22 cellular contexts compared by ENCODE assay signal in the genomic region with DNA sequence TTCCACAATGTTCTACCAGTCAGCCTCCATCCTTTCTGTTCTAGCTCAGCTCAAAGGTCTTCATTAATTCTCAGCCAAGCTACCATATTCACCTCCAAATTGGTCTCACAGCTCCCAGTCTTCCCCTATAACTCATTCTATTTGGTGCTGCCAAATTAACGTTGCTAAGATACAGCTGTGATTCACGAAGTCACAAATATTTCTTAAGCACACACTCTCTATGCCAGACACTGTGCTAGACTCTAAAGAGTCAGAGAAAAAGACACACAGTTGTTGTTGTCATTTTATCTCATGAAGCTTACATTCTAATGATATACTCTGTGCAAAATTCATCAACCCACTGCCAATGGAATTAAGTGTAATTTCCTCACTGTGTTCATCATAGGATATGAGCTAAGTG.
DNase-seq lines count a peak whose midpoint lies in the region; ATAC-seq, FAIRE-seq and TF ChIP-seq lines count a peak whose summit lies in the region.
"Had no signal": no experiment of that assay in that cellular context is flagged by ENCODE, and none has a peak within 500 bp of the region (broad histone marks: within the 10 kb centered on the region; RNA-seq: fewer than 3 reads in every experiment).

No MANE protein-coding gene starts in this region.

- H3K27ac ChIP-seq in PC-3 (ENCODE audit: low read length) (no peak overlapping the region), mesenchymal stem cell (ENCODE audit: low read length, poor library complexity, severe bottlenecking) (no peak overlapping the region), kidney (ENCODE audit: low read depth in 2 of 2, low read length in 2 of 2) (no peak overlapping the region)
- H3K27ac ChIP-seq: C4-2B, neutrophil, suprapubic skin had no signal

- DNase-seq in EH (ENCODE audit: low read depth), result peak; percentile 70
- DNase-seq in PC-3, result peak; percentile 40
- DNase-seq in cardiac fibroblast (ENCODE audit: low read depth in 2 of 2), result peak; percentile 83 to 85
- DNase-seq in mesenchymal stem cell, result no peak
- DNase-seq in kidney, result no peak
- DNase-seq in GM19239 (ENCODE audit: insufficient read length, low spot score), result no peak
- DNase-seq in glutamatergic neuron, result no peak
- DNase-seq: activated CD4-positive, CD25-positive, alpha-beta regulatory T cell; activated CD8-positive, alpha-beta memory T cell treated with anti-CD3 and anti-CD28 coated beads, Interleukin-2, amount 50 U/mL, for 4 hours; DMS53; effector memory CD4-positive, alpha-beta T cell; immature natural killer cell; MG63; midbrain; stimulated activated CD4-positive, alpha-beta T cell treated with anti-CD3 and anti-CD28 coated beads, Interleukin-2, amount 100 ng/mL, for 24 hours had no signal

- peaks cover 2% of the 10 kb centered on the region for H3K9me3 Mint-ChIP-seq in glutamatergic neuron (ENCODE audit: unreplicated experiment)
- H3K9me3 Mint-ChIP-seq: GM23338; immature natural killer cell; T-helper 1 cell treated with Interleukin-12 subunit alpha and Interleukin-12 subunit beta and Interleukin-4 antibody, amounts not matched to agents 30 μg/mL and 1 μg/mL, for 36 hours had no signal

- CTCF ChIA-PET in PC-3 (lab: Charles Lee), result interaction anchor here (0.7 kb wide), 1 partner anchor 17 kb away, joined by 3 read pairs; no protein-coding TSS in a partner anchor

- H3K4me3 ChIP-seq in PC-3 (ENCODE audit: low read length) (no peak overlapping the region), cardiac fibroblast (replicated peaks in 1 of 2; ENCODE audit: low read depth in 2 of 2, low read length in 2 of 2) (no peak overlapping the region), mesenchymal stem cell (ENCODE audit: insufficient read depth in 1 of 2, low read depth in 1 of 2, low read length in 2 of 2) (no peak overlapping the region), kidney (ENCODE audit: low read length in 2 of 2) (no peak overlapping the region)
- H3K4me3 ChIP-seq: GM23338, MG63, suprapubic skin had no signal

- no peak overlapping the region for H2BK120ac ChIP-seq in mesenchymal stem cell (ENCODE audit: low read depth, low read length)

- intact Hi-C loops in PC-3 (cut with micrococcal nuclease), result no loop called here
- intact Hi-C loops in kidney (cut with DNase I), result no loop called here

- H3K4me1 ChIP-seq in PC-3 (ENCODE audit: insufficient read depth, low read length) (peaks cover 19% of the 10 kb centered on the region), mesenchymal stem cell (ENCODE audit: control insufficient read depth, insufficient read depth, low read depth, low read length) (peaks cover 1% of the 10 kb centered on the region), kidney (ENCODE audit: control insufficient read depth in 1 of 2, insufficient read depth in 1 of 2, low read depth in 1 of 2, low read length in 2 of 2) (no peaks in the 10 kb centered on the region)
- H3K4me1 ChIP-seq: suprapubic skin had no signal

- H3K4me3 Mint-ChIP-seq in glutamatergic neuron (ENCODE audit: unreplicated experiment), result no peak overlapping the region
- H3K4me3 Mint-ChIP-seq: GM23338; immature natural killer cell; T-helper 1 cell treated with Interleukin-12 subunit alpha and Interleukin-12 subunit beta and Interleukin-4 antibody, amounts not matched to agents 30 μg/mL and 1 μg/mL, for 36 hours had no signal

- FAIRE-seq in kidney (lab: Jason Lieb, UNC), result no peak
- no peak for FAIRE-seq in GM19239 (lab: Jason Lieb, UNC)

- no peak overlapping the region for H3K27ac Mint-ChIP-seq in glutamatergic neuron (ENCODE audit: unreplicated experiment)
- H3K27ac Mint-ChIP-seq: GM23338; immature natural killer cell; T-helper 1 cell treated with Interleukin-12 subunit alpha and Interleukin-12 subunit beta and Interleukin-4 antibody, amounts not matched to agents 30 μg/mL and 1 μg/mL, for 36 hours had no signal

- H2BK5ac ChIP-seq in mesenchymal stem cell (ENCODE audit: low read depth, low read length, poor library complexity, severe bottlenecking), result no peak overlapping the region

- H3K9ac ChIP-seq in PC-3 (ENCODE audit: low read length) (no peak overlapping the region), mesenchymal stem cell (ENCODE audit: low read length) (peak overlapping the region; percentile 14), kidney (ENCODE audit: low read length in 2 of 2) (no peak overlapping the region)

- H3K4ac ChIP-seq in mesenchymal stem cell (ENCODE audit: low read depth in 1 of 2, low read length in 2 of 2), result no peak overlapping the region

- H3K36me3 ChIP-seq in PC-3 (ENCODE audit: low read depth, low read length), result no peaks in the 10 kb centered on the region
- H3K36me3 ChIP-seq in mesenchymal stem cell (ENCODE audit: control insufficient read depth in 1 of 2, insufficient read depth in 2 of 2, low read depth in 1 of 2, low read length in 2 of 2), result no peaks in the 10 kb centered on the region
- no peaks in the 10 kb centered on the region for H3K36me3 ChIP-seq in kidney (ENCODE audit: control insufficient read depth in 1 of 2, insufficient read depth in 2 of 2, low read length in 2 of 2)
- H3K36me3 ChIP-seq: MG63, neutrophil, suprapubic skin had no signal

- H2AFZ ChIP-seq in PC-3 (ENCODE audit: low read length) (no peak overlapping the region), mesenchymal stem cell (ENCODE audit: low read depth, low read length) (no peak overlapping the region)
- H2AFZ ChIP-seq: GM23338 had no signal

- peaks cover 5% of the 10 kb centered on the region for H3K27me3 Mint-ChIP-seq in glutamatergic neuron (ENCODE audit: unreplicated experiment)

- no peak for TF ChIP-seq CTCF in PC-3 (conservative IDR thresholded peaks at IDR 0.05; ENCODE audit: low read depth, low read length)
- no peak for TF ChIP-seq CTCF in cardiac fibroblast (IDR thresholded peaks at IDR 0.05; ENCODE audit: low read depth, low read length)
- TF ChIP-seq CTCF in kidney (IDR thresholded peaks at IDR 0.05; ENCODE audit: borderline replicate concordance, extremely low read depth, insufficient read depth), result no peak
- TF ChIP-seq CTCF in glutamatergic neuron (IDR thresholded peaks at IDR 0.05; ENCODE audit: partially characterized antibody, unreplicated experiment), result no peak

- no peak overlapping the region for H4K8ac ChIP-seq in mesenchymal stem cell (ENCODE audit: low read length)

- no peaks in the 10 kb centered on the region for H3K36me3 Mint-ChIP-seq in glutamatergic neuron (ENCODE audit: unreplicated experiment)
- H3K36me3 Mint-ChIP-seq: immature natural killer cell had no signal

- no peak overlapping the region for H2BK15ac ChIP-seq in mesenchymal stem cell (ENCODE audit: low read depth, poor library complexity, severe bottlenecking)

- 56% methylated on average over 2 of the region's 2 CpGs for WGBS in mesenchymal stem cell

- H3F3A ChIP-seq in PC-3 (ENCODE audit: low read length, unreplicated experiment), result no peaks in the 10 kb centered on the region

- no peak overlapping the region for H2BK12ac ChIP-seq in mesenchymal stem cell (ENCODE audit: low read length in 2 of 2)

- H2AK5ac ChIP-seq in mesenchymal stem cell (ENCODE audit: low read length, severe bottlenecking), result peak overlapping the region; percentile 23

- no peak overlapping the region for H3K23ac ChIP-seq in mesenchymal stem cell (ENCODE audit: low read length in 2 of 2)

- H3K18ac ChIP-seq in mesenchymal stem cell (ENCODE audit: low read depth in 1 of 2, low read length in 2 of 2), result no peak overlapping the region

- peaks cover 30% of the 10 kb centered on the region for H3K79me1 ChIP-seq in mesenchymal stem cell (replicated peaks; ENCODE audit: low read length, poor library complexity, severe bottlenecking)

- H3K79me2 ChIP-seq in PC-3 (ENCODE audit: low read length), result no peaks in the 10 kb centered on the region

- no TSS peak for BruUV-seq in PC-3 (replicated peaks; lab: Mats Ljungman, UMichigan)

- peaks cover 5% of the 10 kb centered on the region for H3K4me1 Mint-ChIP-seq in glutamatergic neuron (ENCODE audit: low read depth, unreplicated experiment)
- H3K4me1 Mint-ChIP-seq: GM23338, immature natural killer cell had no signal

- no peak overlapping the region for H4K91ac ChIP-seq in mesenchymal stem cell (ENCODE audit: low read length)

- H4K20me1 ChIP-seq in PC-3 (ENCODE audit: low read length), result no peaks in the 10 kb centered on the region

- no peaks in the 10 kb centered on the region for H3K9me3 ChIP-seq in PC-3 (ENCODE audit: low read length)
- H3K9me3 ChIP-seq in mesenchymal stem cell (ENCODE audit: control insufficient read depth, low read length), result no peaks in the 10 kb centered on the region
- H3K9me3 ChIP-seq in kidney (ENCODE audit: control insufficient read depth in 1 of 2, low read length in 2 of 2), result no peaks in the 10 kb centered on the region
- H3K9me3 ChIP-seq: MG63, neutrophil, suprapubic skin had no signal

- H3K9me2 ChIP-seq in PC-3 (replicated peaks; ENCODE audit: low read length), result no peaks in the 10 kb centered on the region

- ATAC-seq in PC-3, result peak; percentile 26; the same call in 1 of the 2 replicates
- ATAC-seq in HG03175 (IDR thresholded peaks at IDR 0.05; ENCODE audit: unreplicated experiment), result no peak
- ATAC-seq: GM23338, sciatic nerve had no signal

- H3K27me3 ChIP-seq in PC-3 (ENCODE audit: low read length), result no peaks in the 10 kb centered on the region
- H3K27me3 ChIP-seq in mesenchymal stem cell (ENCODE audit: control insufficient read depth in 1 of 2, insufficient read depth in 1 of 2, low read length in 2 of 2), result no peaks in the 10 kb centered on the region
- H3K27me3 ChIP-seq: MG63, neutrophil, suprapubic skin had no signal

- H3K14ac ChIP-seq in mesenchymal stem cell (ENCODE audit: low read length in 2 of 2), result no peak overlapping the region

- POLR2A ChIA-PET in PC-3 (lab: Charles Lee; ENCODE audit: unreplicated experiment), result no interaction called here

- H3K4me2 ChIP-seq in PC-3 (ENCODE audit: low read length), result no peak overlapping the region
- no peak overlapping the region for H3K4me2 ChIP-seq in mesenchymal stem cell (ENCODE audit: low read length, poor library complexity, severe bottlenecking)
- H3K4me2 ChIP-seq: GM23338 had no signal

Comparison
In these comparisons a context has a peak if more than half of its experiments do, and no peak if none do; other contexts are left out.
1. DNase-seq: peak in EH (single experiment), PC-3 (single experiment) and cardiac fibroblast (2 of 2); none in mesenchymal stem cell (single experiment), kidney (single experiment), GM19239 (single experiment) and glutamatergic neuron (single experiment).